Comparison of ENCODE assay signal across 32 cellular contexts in the genomic region with DNA sequence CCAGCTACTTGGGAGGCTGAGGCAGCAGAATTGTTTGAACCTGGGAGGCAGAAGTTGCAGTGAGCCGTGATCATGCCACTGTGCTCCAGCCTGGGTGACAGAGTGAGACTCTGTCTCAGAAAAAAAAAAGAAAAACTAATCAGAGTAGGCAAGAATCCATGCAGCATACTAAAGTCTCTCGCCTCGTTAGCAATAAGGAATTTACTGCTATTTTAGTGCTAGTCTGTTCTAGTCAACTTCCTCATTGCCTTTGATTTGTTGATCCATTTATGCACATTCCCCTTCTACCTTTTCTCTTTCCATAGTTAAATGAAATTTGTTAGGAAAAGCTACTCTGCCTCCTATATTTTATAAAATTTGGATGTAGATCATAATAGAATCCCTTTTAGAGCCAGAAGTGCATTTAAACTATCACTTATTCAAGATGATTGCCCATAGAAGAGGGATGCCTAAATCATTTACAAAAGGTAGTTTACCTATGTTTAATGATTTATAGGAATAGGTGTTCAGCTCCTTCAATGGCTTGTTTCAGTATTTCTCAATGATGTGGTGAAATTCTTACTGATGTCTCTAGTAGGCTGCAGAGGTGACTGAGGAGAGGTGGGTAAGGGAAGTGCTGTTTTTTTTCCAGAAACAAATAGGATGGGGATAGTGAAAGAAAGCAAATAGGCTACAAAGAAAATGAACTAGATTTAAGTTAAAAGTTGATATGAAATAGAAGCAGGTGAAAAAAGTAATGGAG. TPM values are rescaled to one million over a fixed set of nuclear protein-coding genes. Genes with fewer than 3 reads are reported as not detected.
DNase-seq lines count a peak whose midpoint lies in the region; ATAC-seq, FAIRE-seq and TF ChIP-seq lines count a peak whose summit lies in the region.
"Had no signal": no experiment of that assay in that cellular context is flagged by ENCODE, and none has a peak within 500 bp of the region (broad histone marks: within the 10 kb centered on the region; RNA-seq: fewer than 3 reads in every experiment).

No MANE protein-coding gene starts in this region.

- intact Hi-C loops in right lobe of liver (cut with DNase I) = no loop called here

- H3K27me3 ChIP-seq in right lobe of liver = no peaks in the 10 kb centered on the region
- no peaks in the 10 kb centered on the region for H3K27me3 ChIP-seq in small intestine (ENCODE audit: control insufficient read depth in 2 of 2, insufficient read depth in 2 of 2, low read length in 2 of 2)
- H3K27me3 ChIP-seq: BE2C, dorsolateral prefrontal cortex, upper lobe of left lung had no signal

- peak; percentile 43 for DNase-seq in astrocyte of the hippocampus (ENCODE audit: low read depth, low spot score)
- DNase-seq in right lobe of liver = no peak
- peak; percentile 72 for DNase-seq in small intestine
- no peak for DNase-seq in iPS-NIHi7 (ENCODE audit: extremely low spot score)
- no peak for DNase-seq in iPS-NIHi11 (ENCODE audit: low spot score)
- DNase-seq in dedifferentiated amniotic fluid mesenchymal stem cell (ENCODE audit: extremely low spot score) = no peak
- DNase-seq: ACHN; activated CD4-positive, alpha-beta T cell treated with anti-CD3 and anti-CD28 coated beads, Interleukin-2, amount 50 U/mL, for 1 hour; activated naive CD8-positive, alpha-beta T cell treated with anti-CD3 and anti-CD28 coated beads, Interleukin-2, amount 50 U/mL, for 24 hours; activated T-cell treated with anti-CD3 and anti-CD28 coated beads, Interleukin-2, amount 50 U/mL, for 48 hours; BE2C; dorsolateral prefrontal cortex; NCI-H1092 treated with DMSO at 0.1 percent for 48 hours; NCI-H187 treated with DMSO at 0.1 percent for 48 hours; NCI-H524; NK-92 treated with Interleukin-12 subunit alpha and Interleukin-12 subunit beta, amount 100 ng/mL, for 24 hours; nucleus accumbens; PC-3; Right ventricle myocardium superior; stimulated activated CD4-positive, alpha-beta T cell treated with anti-CD3 and anti-CD28 coated beads, Interleukin-1b, Interleukin-23, amount 100 ng/mL, for 48 hours; upper lobe of left lung had no signal

- 54% methylated on average over 3 of the region's 3 CpGs for WGBS in right lobe of liver (ENCODE audit: insufficient coverage, low coverage, low lambda C conversion rate, missing lambda C conversion rate)
- WGBS in small intestine, 3 donors = 25 to 71% (median 54%) methylated on average over 3 of the region's 3 CpGs

- H3K36me3 ChIP-seq in right lobe of liver = no peaks in the 10 kb centered on the region
- H3K36me3 ChIP-seq in small intestine (ENCODE audit: control insufficient read depth in 2 of 2, insufficient read depth in 2 of 2, low read length in 2 of 2) = no peaks in the 10 kb centered on the region
- H3K36me3 ChIP-seq: BE2C had no signal

- H3K4me3 ChIP-seq in right lobe of liver (no peak overlapping the region), small intestine (ENCODE audit: low read depth in 1 of 2, low read length in 2 of 2) (peak overlapping the region in 1 of 2 donors; percentile 54)
- H3K4me3 ChIP-seq: dorsolateral prefrontal cortex, skin epidermis, upper lobe of left lung had no signal

- peak; percentile 75 for ATAC-seq in GM18861 (IDR thresholded peaks at IDR 0.05; ENCODE audit: unreplicated experiment)
- ATAC-seq in right lobe of liver = peak; percentile 52 to 84 (median 75)
- no peak for ATAC-seq in HG02884 (IDR thresholded peaks at IDR 0.05; ENCODE audit: unreplicated experiment)
- ATAC-seq: activated naive CD8-positive, alpha-beta T cell treated with anti-CD3 and anti-CD28 coated beads, Interleukin-2, amount 50 U/mL, for 24 hours; PC-3 had no signal

- H3K9me3 ChIP-seq in right lobe of liver (no peaks in the 10 kb centered on the region), small intestine (ENCODE audit: control insufficient read depth, low read depth) (no peaks in the 10 kb centered on the region)
- H3K9me3 ChIP-seq: BE2C, upper lobe of left lung had no signal

- no peak overlapping the region for H3K27ac ChIP-seq in right lobe of liver
- H3K27ac ChIP-seq in small intestine (ENCODE audit: low read depth in 1 of 2, low read length in 1 of 2) = no peak overlapping the region
- H3K27ac ChIP-seq: dorsolateral prefrontal cortex, skin epidermis, upper lobe of left lung, VCaP had no signal

- H3K4me1 ChIP-seq in right lobe of liver (peaks cover 0 to 28% (median 0%) of the 10 kb centered on the region in 4 donors), small intestine (ENCODE audit: control insufficient read depth in 2 of 2, insufficient read depth in 1 of 2, low read depth in 1 of 2, low read length in 1 of 2) (no peaks in the 10 kb centered on the region)
- H3K4me1 ChIP-seq: BE2C, upper lobe of left lung had no signal

- TF ChIP-seq CTCF in right lobe of liver (IDR thresholded peaks at IDR 0.05) = no peak

- no peak for FAIRE-seq in small intestine (lab: Jason Lieb, UNC)
- FAIRE-seq: G401.6, keratinocyte had no signal

- TF ChIP-seq POLR2A in right lobe of liver (IDR thresholded peaks at IDR 0.05) = no peak

RNA-seq across cellular contexts. Expression of a gene that starts 1.9 kb away (rescaled TPM):
- total RNA-seq in right lobe of liver = 1 to 10 TPM in 3 of 6 experiments, under 1 TPM in 3; 0.46 to 2.6 (median 0.91) TPM
- polyA plus RNA-seq in small intestine = 10 to 100 TPM in 2 of 3 donors, 1 to 10 TPM in 1; 8.3 to 15.1 (median 11.2) TPM
- total RNA-seq: fibroblast of lung, glomerular endothelial cell, M059J, myocyte, PC-3, pulmonary artery endothelial cell, Right ventricle myocardium superior had no signal
- polyA plus RNA-seq: fibroblast of lung, keratinocyte had no signal

RNA-seq across cellular contexts. Expression of a gene that starts 47.4 kb away (rescaled TPM):
- 10 to 100 TPM in 1 of 6 experiments, 1 to 10 TPM in 5; 6.2 to 10.2 (median 6.7) TPM for total RNA-seq in right lobe of liver
- polyA plus RNA-seq in small intestine = 1 to 10 TPM; 4.6 to 8.4 (median 5.6) TPM

RNA-seq across cellular contexts. Expression of a gene that starts 56.5 kb away (rescaled TPM):
- total RNA-seq in right lobe of liver = 10 to 100 TPM; 10.7 to 26.1 (median 16.8) TPM
- 10 to 100 TPM; 10.1 to 13.8 (median 11.1) TPM for polyA plus RNA-seq in small intestine

Comparison
In these comparisons a context has a peak if more than half of its experiments do, and no peak if none do; other contexts are left out.
1. DNase-seq: peak in astrocyte of the hippocampus (single experiment) and small intestine (single experiment); none in right lobe of liver (0 of 3), iPS-NIHi7 (single experiment), iPS-NIHi11 (single experiment) and dedifferentiated amniotic fluid mesenchymal stem cell (single experiment).